ENCODE assay signal across 1 cellular context in the genomic region with DNA sequence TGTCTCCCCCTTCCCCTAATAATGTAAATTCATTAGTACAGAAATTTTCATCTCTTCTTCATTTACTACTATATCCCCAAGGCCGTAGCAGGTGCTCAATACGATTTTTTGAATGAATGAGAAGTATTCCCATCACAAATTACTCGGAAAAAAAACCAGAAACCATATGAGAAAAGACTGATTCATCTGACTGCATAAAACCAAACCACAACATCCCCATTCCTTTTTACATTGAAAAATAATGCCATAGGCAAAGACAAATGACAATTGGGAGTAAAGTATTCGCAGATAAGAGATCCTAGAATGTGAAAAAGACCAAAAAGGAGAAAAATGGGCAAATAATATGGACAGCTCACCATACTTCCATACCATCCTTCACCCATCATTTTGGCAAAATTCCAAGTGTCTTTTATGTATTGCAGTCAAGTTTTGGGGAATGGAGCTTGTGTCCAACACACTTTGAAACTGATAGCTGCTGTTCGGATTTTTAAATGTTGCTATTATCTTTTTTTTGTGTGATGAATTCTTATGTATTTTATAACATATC.
TF ChIP-seq lines count a peak whose summit lies in the region.

No MANE protein-coding gene starts in this region.

TF ChIP-seq in neural cell, 6 proteins besides CTCF, POLR2A, EP300 and RAD21:
- TF ChIP-seq TAF1 (IDR thresholded peaks at IDR 0.05; ENCODE audit: low read depth) (no peak), MXI1 (conservative IDR thresholded peaks at IDR 0.05; ENCODE audit: poor library complexity, severe bottlenecking) (no peak), POLR2AphosphoS5 (IDR thresholded peaks at IDR 0.05) (no peak), EZH2 (IDR thresholded peaks at IDR 0.05; ENCODE audit: borderline replicate concordance, insufficient read depth, low read length, poor library complexity, severe bottlenecking) (no peak), SMC3 (conservative IDR thresholded peaks at IDR 0.05; ENCODE audit: poor library complexity) (no peak)
- TF ChIP-seq, protein P1, sequence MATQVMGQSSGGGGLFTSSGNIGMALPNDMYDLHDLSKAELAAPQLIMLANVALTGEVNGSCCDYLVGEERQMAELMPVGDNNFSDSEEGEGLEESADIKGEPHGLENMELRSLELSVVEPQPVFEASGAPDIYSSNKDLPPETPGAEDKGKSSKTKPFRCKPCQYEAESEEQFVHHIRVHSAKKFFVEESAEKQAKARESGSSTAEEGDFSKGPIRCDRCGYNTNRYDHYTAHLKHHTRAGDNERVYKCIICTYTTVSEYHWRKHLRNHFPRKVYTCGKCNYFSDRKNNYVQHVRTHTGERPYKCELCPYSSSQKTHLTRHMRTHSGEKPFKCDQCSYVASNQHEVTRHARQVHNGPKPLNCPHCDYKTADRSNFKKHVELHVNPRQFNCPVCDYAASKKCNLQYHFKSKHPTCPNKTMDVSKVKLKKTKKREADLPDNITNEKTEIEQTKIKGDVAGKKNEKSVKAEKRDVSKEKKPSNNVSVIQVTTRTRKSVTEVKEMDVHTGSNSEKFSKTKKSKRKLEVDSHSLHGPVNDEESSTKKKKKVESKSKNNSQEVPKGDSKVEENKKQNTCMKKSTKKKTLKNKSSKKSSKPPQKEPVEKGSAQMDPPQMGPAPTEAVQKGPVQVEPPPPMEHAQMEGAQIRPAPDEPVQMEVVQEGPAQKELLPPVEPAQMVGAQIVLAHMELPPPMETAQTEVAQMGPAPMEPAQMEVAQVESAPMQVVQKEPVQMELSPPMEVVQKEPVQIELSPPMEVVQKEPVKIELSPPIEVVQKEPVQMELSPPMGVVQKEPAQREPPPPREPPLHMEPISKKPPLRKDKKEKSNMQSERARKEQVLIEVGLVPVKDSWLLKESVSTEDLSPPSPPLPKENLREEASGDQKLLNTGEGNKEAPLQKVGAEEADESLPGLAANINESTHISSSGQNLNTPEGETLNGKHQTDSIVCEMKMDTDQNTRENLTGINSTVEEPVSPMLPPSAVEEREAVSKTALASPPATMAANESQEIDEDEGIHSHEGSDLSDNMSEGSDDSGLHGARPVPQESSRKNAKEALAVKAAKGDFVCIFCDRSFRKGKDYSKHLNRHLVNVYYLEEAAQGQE (IDR thresholded peaks at IDR 0.05; ENCODE audit: borderline replicate concordance), result no peak
